Comparison of ENCODE assay signal across 10 cellular contexts in genomic region chr19:53912653-53913052, GRCh38.
DNase-seq lines count a peak whose midpoint lies in the region; ATAC-seq and TF ChIP-seq lines count a peak whose summit lies in the region.
"Had no signal": no experiment of that assay in that cellular context is flagged by ENCODE, and none has a peak within 500 bp of the region (broad histone marks: within the 10 kb centered on the region; RNA-seq: fewer than 3 reads in every experiment).

No MANE protein-coding gene starts in this region.

- H4K20me1 ChIP-seq in DOHH2 (ENCODE audit: control insufficient read depth, insufficient read depth, low read depth, low read length): no peaks in the 10 kb centered on the region

- no peak for ATAC-seq in GM21526 (IDR thresholded peaks at IDR 0.05; ENCODE audit: low FRiP score, unreplicated experiment)
- no peak for ATAC-seq in GM19035 (IDR thresholded peaks at IDR 0.05; ENCODE audit: unreplicated experiment)

- no peaks in the 10 kb centered on the region for H3F3A ChIP-seq in DOHH2 (ENCODE audit: control insufficient read depth, insufficient read depth)

- no peaks in the 10 kb centered on the region for H3K27me3 ChIP-seq in DOHH2 (ENCODE audit: control insufficient read depth, low read length)

- TF ChIP-seq CTCF in 22Rv1 (IDR thresholded peaks at IDR 0.05): peak; percentile 53
- TF ChIP-seq CTCF in DOHH2 (IDR thresholded peaks at IDR 0.05; ENCODE audit: low read depth, low read length, poor library complexity, severe bottlenecking): peak; percentile 69
- peak; percentile 30 for TF ChIP-seq CTCF in fibroblast of pulmonary artery (IDR thresholded peaks at IDR 0.05; ENCODE audit: low read length, missing control alignments)

- no peaks in the 10 kb centered on the region for H3K79me2 ChIP-seq in DOHH2 (ENCODE audit: control insufficient read depth, low read length)

- no peaks in the 10 kb centered on the region for H3K9me2 ChIP-seq in DOHH2 (replicated peaks; ENCODE audit: control insufficient read depth, low read length)

- H3K27ac ChIP-seq in 22Rv1: no peak overlapping the region
- no peak overlapping the region for H3K27ac ChIP-seq in DOHH2 (ENCODE audit: low read depth, low read length)
- H3K27ac ChIP-seq: prostate gland had no signal

- H3K4me2 ChIP-seq in DOHH2 (ENCODE audit: low read length): no peak overlapping the region

- no peaks in the 10 kb centered on the region for H3K9me3 ChIP-seq in DOHH2 (ENCODE audit: control insufficient read depth, insufficient read depth, low read length)
- H3K9me3 ChIP-seq: prostate gland had no signal

- DNase-seq in OCI-M1 (lab: John Stamatoyannopoulos, UW) (peak; percentile 20), fibroblast of pulmonary artery (ENCODE audit: low read depth) (no peak), NCI-H1436 treated with DMSO at 0.1 percent for 48 hours (lab: John Stamatoyannopoulos, UW) (no peak), NCI-H2107 (lab: John Stamatoyannopoulos, UW) (no peak)
- DNase-seq: activated gamma-delta T cell treated with Interleukin-2 at 50 U/mL for 16 hours had no signal

- no peaks in the 10 kb centered on the region for H3K4me1 ChIP-seq in DOHH2 (ENCODE audit: control insufficient read depth, low read length)

- H3K4me3 ChIP-seq in DOHH2 (ENCODE audit: low read length) (no peak overlapping the region), fibroblast of pulmonary artery (replicated peaks; ENCODE audit: low read depth, low read length) (no peak overlapping the region)
- H3K4me3 ChIP-seq: prostate gland had no signal

- H3K36me3 ChIP-seq in DOHH2 (ENCODE audit: control insufficient read depth, low read length): no peaks in the 10 kb centered on the region
- H3K36me3 ChIP-seq: prostate gland had no signal
